ENCODE assay signal across 1 cellular context in the genomic region with DNA sequence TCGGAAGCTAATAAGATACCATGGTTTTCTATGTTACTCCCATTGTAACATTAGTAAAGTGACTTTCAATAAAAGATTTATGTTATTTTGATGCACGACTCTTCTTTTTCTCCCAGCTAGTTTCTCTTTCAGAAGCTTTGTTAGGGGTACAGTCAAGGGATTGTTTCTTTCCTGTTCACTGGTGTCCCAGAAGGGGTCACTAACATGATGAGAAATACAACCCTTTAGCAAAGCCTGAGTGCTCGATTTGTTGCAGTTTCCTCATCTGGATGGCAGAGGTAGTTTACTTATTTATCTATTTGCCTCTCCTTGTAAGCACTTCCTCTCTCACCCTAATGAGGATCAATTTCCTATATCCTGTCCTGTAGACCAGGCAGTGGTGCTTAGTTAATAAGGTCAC.
TF ChIP-seq lines count a peak whose summit lies in the region.

No MANE protein-coding gene starts in this region.

TF ChIP-seq in GM12878, 131 proteins besides CTCF, POLR2A, EP300 and RAD21:
- TF ChIP-seq MEF2B (IDR thresholded peaks at IDR 0.05; ENCODE audit: partially characterized antibody, poor library complexity, severe bottlenecking) (no peak), SPI1 (IDR thresholded peaks at IDR 0.05; ENCODE audit: borderline replicate concordance, insufficient read depth, low read depth, low read length) (peak; percentile 24; the same call in 1 of the 2 replicates)
